In the genomic region with DNA sequence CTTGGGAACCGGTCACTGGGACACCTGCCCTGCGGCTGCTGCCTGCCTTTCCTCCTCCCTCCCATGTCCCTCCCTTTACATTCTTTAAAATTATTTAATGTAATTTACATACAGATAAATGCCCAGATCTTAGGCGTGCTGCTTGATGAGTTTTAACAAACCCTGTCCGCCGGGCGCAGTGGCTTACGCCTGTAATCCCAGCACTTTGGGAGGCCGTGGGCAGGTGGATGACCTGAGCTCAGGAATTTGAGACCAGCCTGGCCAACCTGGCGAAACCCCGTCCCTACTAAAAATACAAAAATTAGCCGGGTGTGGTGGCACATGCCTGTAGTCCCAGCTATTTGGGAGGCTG, we compare ENCODE assay signal across 8 cellular contexts. TPM values are rescaled to one million over a fixed set of nuclear protein-coding genes. Genes with fewer than 3 reads are reported as not detected.
A peak's percentile ranks its signal among the peaks of the same experiment; 100 is the strongest.
DNase-seq lines count a peak whose midpoint lies in the region; ATAC-seq and TF ChIP-seq lines count a peak whose summit lies in the region.
"Not testable (repeated sequence)": the region's sequence is repeated elsewhere in the genome, so short reads cannot be mapped to it uniquely, and the experiment has no call there.

No MANE protein-coding gene starts in this region.

- not testable (repeated sequence) for H3K9me3 Mint-ChIP-seq in CD4-positive, CD25-positive, alpha-beta regulatory T cell; memory B cell

- peaks cover 10 to 30% (median 18%) of the 10 kb centered on the region in 4 donors for H3K4me1 Mint-ChIP-seq in CD4-positive, CD25-positive, alpha-beta regulatory T cell
- H3K4me1 Mint-ChIP-seq in memory B cell = peaks cover 23% of the 10 kb centered on the region

- TF ChIP-seq CTCF in WERI-Rb-1 (IDR thresholded peaks at IDR 0.05; ENCODE audit: low read depth, low read length); ascending aorta (IDR thresholded peaks at IDR 0.05); tibial nerve (IDR thresholded peaks at IDR 0.05): not testable (repeated sequence)
- TF ChIP-seq CTCF in esophagus muscularis mucosa (IDR thresholded peaks at IDR 0.05) = peak in 1 of 3 experiments; percentile 8

- H3K4me3 ChIP-seq in CD4-positive, CD25-positive, alpha-beta regulatory T cell (ENCODE audit: low read depth, low read length); trophoblast cell (ENCODE audit: low read depth, low read length): not testable (repeated sequence)
- peak overlapping the region; percentile 89 for H3K4me3 ChIP-seq in Jurkat, Clone E6-1 (ENCODE audit: low read length)
- peak overlapping the region; percentile 1; the same call in 1 of the 2 replicates for H3K4me3 ChIP-seq in WERI-Rb-1 (ENCODE audit: low read depth, low read length)
- peak overlapping the region; percentile 66 to 84 for H3K4me3 ChIP-seq in ascending aorta
- peak overlapping the region; percentile 79 to 99 (median 91) for H3K4me3 ChIP-seq in esophagus muscularis mucosa
- peak overlapping the region; percentile 85 to 88 (median 85) for H3K4me3 ChIP-seq in tibial nerve

- not testable (repeated sequence) for H2BK120ac ChIP-seq in trophoblast cell (ENCODE audit: insufficient read depth, low read length, poor library complexity)

- intact Hi-C loops in ascending aorta (cut with DNase I) = loop anchor here (5.0 to 10.0 kb wide), 4 partner anchors 55 to 1845 kb away; partner anchors contain the start of genes ANKRD53, CYP26B1 and TIA1
- intact Hi-C loops in esophagus muscularis mucosa (cut with DNase I) = loop anchor here (2.0 to 10.0 kb wide), 5 partner anchors 45 to 643 kb away; partner anchors contain the start of genes C2orf42 and PCYOX1

- not testable (repeated sequence) for H3K9me3 ChIP-seq in CD4-positive, CD25-positive, alpha-beta regulatory T cell (ENCODE audit: control insufficient read depth in 2 of 2, low read length in 2 of 2); WERI-Rb-1 (ENCODE audit: severe bottlenecking); ascending aorta; esophagus muscularis mucosa; trophoblast cell (ENCODE audit: insufficient read depth, low read depth, low read length); tibial nerve

- not testable (repeated sequence) for DNase-seq in CD4-positive, CD25-positive, alpha-beta regulatory T cell; Jurkat, Clone E6-1 (ENCODE audit: low read depth, low spot score); WERI-Rb-1; ascending aorta (ENCODE audit: low spot score in 2 of 2); esophagus muscularis mucosa (ENCODE audit: extremely low spot score); memory B cell (ENCODE audit: low spot score in 2 of 2); trophoblast cell; tibial nerve (ENCODE audit: low spot score in 2 of 2)

- not testable (repeated sequence) for H3K9ac ChIP-seq in trophoblast cell (ENCODE audit: low read length)

- H3K4me3 Mint-ChIP-seq in CD4-positive, CD25-positive, alpha-beta regulatory T cell = peak overlapping the region; percentile 85 to 99 (median 95)
- H3K4me3 Mint-ChIP-seq in memory B cell = peak overlapping the region; percentile 97

- not testable (repeated sequence) for H2AK5ac ChIP-seq in trophoblast cell (ENCODE audit: low read length)

- H2BK12ac ChIP-seq in trophoblast cell (ENCODE audit: low read length) = not testable (repeated sequence)

- not testable (repeated sequence) for TF ChIP-seq POLR2A in esophagus muscularis mucosa (IDR thresholded peaks at IDR 0.05; ENCODE audit: low read depth); tibial nerve (IDR thresholded peaks at IDR 0.05)

- H3K79me1 ChIP-seq in trophoblast cell (ENCODE audit: low read length) = not testable (repeated sequence)

- not testable (repeated sequence) for H4K12ac ChIP-seq in trophoblast cell (ENCODE audit: low read depth, low read length)

- not testable (repeated sequence) for H3K23ac ChIP-seq in trophoblast cell (ENCODE audit: low read length)

- H2AFZ ChIP-seq in trophoblast cell (ENCODE audit: insufficient read depth, low read length, poor library complexity) = not testable (repeated sequence)

- peak overlapping the region in 1 of 3 donors; percentile 38 for H3K27ac Mint-ChIP-seq in CD4-positive, CD25-positive, alpha-beta regulatory T cell
- H3K27ac Mint-ChIP-seq in memory B cell = peak overlapping the region; percentile 93

- H3K4me1 ChIP-seq in CD4-positive, CD25-positive, alpha-beta regulatory T cell (ENCODE audit: control insufficient read depth, insufficient read depth, low read length, poor library complexity, severe bottlenecking); ascending aorta; trophoblast cell (ENCODE audit: control insufficient read depth in 1 of 2, insufficient read depth in 2 of 2, low read length in 2 of 2): not testable (repeated sequence)
- peaks cover 6 to 22% (median 17%) of the 10 kb centered on the region in 4 donors for H3K4me1 ChIP-seq in esophagus muscularis mucosa
- H3K4me1 ChIP-seq in tibial nerve = peaks cover 0 to 17% (median 6%) of the 10 kb centered on the region in 4 donors

- H4K91ac ChIP-seq in trophoblast cell (ENCODE audit: low read depth, low read length) = not testable (repeated sequence)

- H3K36me3 Mint-ChIP-seq in CD4-positive, CD25-positive, alpha-beta regulatory T cell = peaks cover 15% of the 10 kb centered on the region
- peaks cover 13% of the 10 kb centered on the region for H3K36me3 Mint-ChIP-seq in memory B cell

- H4K8ac ChIP-seq in trophoblast cell (ENCODE audit: low read depth, low read length) = not testable (repeated sequence)

- H3K4me2 ChIP-seq in trophoblast cell (ENCODE audit: low read length) = peak overlapping the region; percentile 88

- not testable (repeated sequence) for H2BK5ac ChIP-seq in trophoblast cell (ENCODE audit: low read depth, low read length, poor library complexity)

- WGBS in esophagus muscularis mucosa = 43% methylated on average over 11 of the region's 11 CpGs
- WGBS in trophoblast cell (ENCODE audit: extremely low coverage, insufficient coverage, insufficient read length) = no CpG with 5 or more reads among the region's 11 CpGs
- 50 to 54% methylated on average over 11 of the region's 11 CpGs for WGBS in tibial nerve, 2 donors

- H3K4ac ChIP-seq in trophoblast cell (ENCODE audit: low read depth, low read length) = not testable (repeated sequence)

- not testable (repeated sequence) for TF ChIP-seq EP300 in esophagus muscularis mucosa (IDR thresholded peaks at IDR 0.05); tibial nerve (IDR thresholded peaks at IDR 0.05)

- ATAC-seq in CD4-positive, CD25-positive, alpha-beta regulatory T cell (ENCODE audit: low read depth in 2 of 2); memory B cell (ENCODE audit: low read depth): not testable (repeated sequence)

- not testable (repeated sequence) for H3K27ac ChIP-seq in CD4-positive, CD25-positive, alpha-beta regulatory T cell (ENCODE audit: insufficient read depth, low read length, poor library complexity, severe bottlenecking); WERI-Rb-1; trophoblast cell (ENCODE audit: low read depth, low read length)
- H3K27ac ChIP-seq in ascending aorta (peak overlapping the region; percentile 80), esophagus muscularis mucosa (replicated peaks in 1 of 4) (peak overlapping the region; percentile 80 to 91 (median 85)), tibial nerve (peak overlapping the region in 3 of 4 donors; percentile 85 to 90 (median 88))

- H3K79me2 ChIP-seq in trophoblast cell (ENCODE audit: control insufficient read depth, insufficient read depth, low read length, poor library complexity) = not testable (repeated sequence)

- H3K18ac ChIP-seq in trophoblast cell (ENCODE audit: low read length) = not testable (repeated sequence)

- not testable (repeated sequence) for H3K27me3 Mint-ChIP-seq in CD4-positive, CD25-positive, alpha-beta regulatory T cell; memory B cell

- H3K14ac ChIP-seq in trophoblast cell (ENCODE audit: low read length) = not testable (repeated sequence)

- H3K27me3 ChIP-seq in CD4-positive, CD25-positive, alpha-beta regulatory T cell (ENCODE audit: control insufficient read depth, insufficient read depth, low read length); WERI-Rb-1 (ENCODE audit: insufficient read depth, low read depth, severe bottlenecking); ascending aorta; esophagus muscularis mucosa; trophoblast cell (ENCODE audit: insufficient read depth, low read length); tibial nerve: not testable (repeated sequence)

- peaks cover 14% of the 10 kb centered on the region for H3K36me3 ChIP-seq in CD4-positive, CD25-positive, alpha-beta regulatory T cell (ENCODE audit: control insufficient read depth, insufficient read depth, low read length)
- H3K36me3 ChIP-seq in WERI-Rb-1 (peaks cover 36% of the 10 kb centered on the region), ascending aorta (peaks cover 5 to 20% of the 10 kb centered on the region in 2 donors), esophagus muscularis mucosa (peaks cover 0 to 34% (median 22%) of the 10 kb centered on the region in 4 donors), trophoblast cell (ENCODE audit: control insufficient read depth in 1 of 2, insufficient read depth in 2 of 2, low read length in 2 of 2) (peaks cover 6 to 19% of the 10 kb centered on the region in 2 experiments), tibial nerve (peaks cover 0 to 33% (median 0%) of the 10 kb centered on the region in 3 donors)

RNA-seq across cellular contexts. Expression of gene FAM136A, which starts 0.3 kb away (rescaled TPM):
- 27.1 TPM for total RNA-seq in CD4-positive, CD25-positive, alpha-beta regulatory T cell
- polyA plus RNA-seq in CD4-positive, CD25-positive, alpha-beta regulatory T cell = 10 to 100 TPM; 26.2 to 35.1 (median 29.9) TPM
- 93.3 TPM for polyA plus RNA-seq in Jurkat, Clone E6-1 (2012; ENCODE audit: insufficient read depth, insufficient read length)
- total RNA-seq in ascending aorta = 2.0 TPM
- 10 to 100 TPM; 19.4 to 29.4 (median 23.7) TPM for total RNA-seq in esophagus muscularis mucosa
- polyA plus RNA-seq in trophoblast cell (2013) = 31.3 and 31.9 TPM in 2 replicates
- total RNA-seq in tibial nerve = 10 to 100 TPM in 3 of 4 donors, 1 to 10 TPM in 1; 8.2 to 18.3 (median 13.5) TPM

RNA-seq across cellular contexts. Expression of gene SNRPG, which starts 8.6 kb away (rescaled TPM):
- total RNA-seq in CD4-positive, CD25-positive, alpha-beta regulatory T cell = 84.7 TPM
- polyA plus RNA-seq in CD4-positive, CD25-positive, alpha-beta regulatory T cell = 100 to 1,000 TPM; 261 to 413 (median 305) TPM
- 688 TPM for polyA plus RNA-seq in Jurkat, Clone E6-1 (2012; ENCODE audit: insufficient read depth, insufficient read length)
- 4.0 TPM for total RNA-seq in ascending aorta
- 100 to 1,000 TPM in 3 of 4 donors, 10 to 100 TPM in 1; 85.8 to 125 (median 118) TPM for total RNA-seq in esophagus muscularis mucosa
- 304 and 315 TPM in 2 replicates for polyA plus RNA-seq in trophoblast cell (2013)
- total RNA-seq in tibial nerve = 100 to 1,000 TPM in 2 of 4 donors, 10 to 100 TPM in 2; 47.7 to 129 (median 87.5) TPM

RNA-seq across cellular contexts. Expression of gene PCYOX1, which starts 44.2 kb away (rescaled TPM):
- total RNA-seq in CD4-positive, CD25-positive, alpha-beta regulatory T cell = 9.8 TPM
- 10 to 100 TPM; 20.8 to 29.7 (median 23.7) TPM for polyA plus RNA-seq in CD4-positive, CD25-positive, alpha-beta regulatory T cell
- polyA plus RNA-seq in Jurkat, Clone E6-1 (2012; ENCODE audit: insufficient read depth, insufficient read length) = 9.9 TPM
- 19.3 TPM for total RNA-seq in ascending aorta
- total RNA-seq in esophagus muscularis mucosa = 10 to 100 TPM; 52.2 to 87.4 (median 65.9) TPM
- 55.0 and 58.1 TPM in 2 replicates for polyA plus RNA-seq in trophoblast cell (2013)
- 10 to 100 TPM; 22.8 to 62.7 (median 54.3) TPM for total RNA-seq in tibial nerve

RNA-seq across cellular contexts. Expression of gene TIA1, which starts 53.7 kb away (rescaled TPM):
- 90.9 TPM for total RNA-seq in CD4-positive, CD25-positive, alpha-beta regulatory T cell
- polyA plus RNA-seq in CD4-positive, CD25-positive, alpha-beta regulatory T cell = 10 to 100 TPM; 41.6 to 55.4 (median 47.7) TPM
- polyA plus RNA-seq in Jurkat, Clone E6-1 (2012; ENCODE audit: insufficient read depth, insufficient read length) = 150 TPM
- total RNA-seq in ascending aorta (19.3 TPM), esophagus muscularis mucosa (10 to 100 TPM; 41.1 to 82.2 (median 47.3) TPM), tibial nerve (100 to 1,000 TPM in 2 of 4 donors, 10 to 100 TPM in 2; 74.1 to 141 (median 106) TPM)
- polyA plus RNA-seq in trophoblast cell (2013) = 78.8 and 80.7 TPM in 2 replicates
